ENCODE assay signal across 18 cellular contexts in the genomic region with DNA sequence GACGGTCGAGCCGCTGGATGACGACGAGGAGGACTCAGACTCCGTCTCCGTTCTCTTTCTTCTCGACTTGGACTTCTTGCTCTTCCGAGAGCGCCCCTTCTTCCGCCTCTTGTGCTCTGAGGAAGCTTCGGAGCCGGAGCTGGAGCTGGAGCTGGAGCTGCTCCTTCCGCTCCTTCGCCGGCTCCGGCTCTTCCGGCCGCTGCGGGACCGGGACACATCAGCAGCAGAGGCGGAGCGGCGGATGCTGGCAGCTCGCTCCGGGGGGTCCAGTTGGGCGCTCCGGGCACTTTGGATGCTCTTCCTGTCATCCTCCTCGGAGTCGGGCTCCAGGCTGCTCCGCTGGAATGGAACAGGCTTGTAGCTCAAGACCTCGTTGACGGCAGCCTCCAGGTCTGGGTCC.
"Had no signal": no experiment of that assay in that cellular context is flagged by ENCODE, and none has a peak within 500 bp of the region (broad histone marks: within the 10 kb centered on the region; RNA-seq: fewer than 3 reads in every experiment).

No MANE protein-coding gene starts in this region.

- DNase-seq: dorsolateral prefrontal cortex; effector CD8-positive, alpha-beta T cell; foreskin melanocyte; head of caudate nucleus; kidney; left cardiac atrium; left ventricle myocardium inferior; lower lobe of right lung; midbrain; naive B cell; small intestine; stimulated activated CD4-positive, alpha-beta T cell treated with anti-CD3 and anti-CD28 coated beads, Interleukin-12 subunit alpha, Interleukin-12 subunit beta, amount 100 ng/mL, for 4 hours; stimulated activated naive CD4-positive, alpha-beta T cell treated with Interleukin-2 at 50 U/mL for 16 hours; trophoblast cell had no signal

- ATAC-seq: lower lobe of right lung had no signal

- H3K4me1 ChIP-seq: lower lobe of right lung had no signal

- H3K27me3 Mint-ChIP-seq: memory B cell, naive B cell had no signal

- H2AFZ ChIP-seq: hepatocyte had no signal

- H3K27ac Mint-ChIP-seq: memory B cell, nephron had no signal

- H3K27me3 ChIP-seq: dorsolateral prefrontal cortex, hepatocyte had no signal

- H3K4me3 ChIP-seq: coronary artery, dorsolateral prefrontal cortex, hepatocyte, left ventricle myocardium inferior, lower lobe of right lung had no signal

- H3K9me3 Mint-ChIP-seq: memory B cell, naive B cell, nephron had no signal

- H3K4me2 ChIP-seq: hepatocyte had no signal

- H3K4me3 Mint-ChIP-seq: memory B cell, naive B cell, nephron had no signal

- H3K9me3 ChIP-seq: left ventricle myocardium inferior, lower lobe of right lung had no signal

- H3K27ac ChIP-seq: coronary artery, hepatocyte, left ventricle myocardium inferior, lower lobe of right lung had no signal
